ENCODE assay signal across 9 cellular contexts in genomic region chr16:65070831-65071230, GRCh38. TPM values are rescaled to one million over a fixed set of nuclear protein-coding genes. Genes with fewer than 3 reads are reported as not detected.
A peak's percentile ranks its signal among the peaks of the same experiment; 100 is the strongest.
DNase-seq lines count a peak whose midpoint lies in the region; TF ChIP-seq lines count a peak whose summit lies in the region.
"Had no signal": no experiment of that assay in that cellular context is flagged by ENCODE, and none has a peak within 500 bp of the region (broad histone marks: within the 10 kb centered on the region; RNA-seq: fewer than 3 reads in every experiment).

No MANE protein-coding gene starts in this region.

- H3K4me2 ChIP-seq in hepatocyte = peak overlapping the region; percentile 20

- peaks cover 97% of the 10 kb centered on the region for H4K20me1 ChIP-seq in hepatocyte (ENCODE audit: insufficient read depth, poor library complexity, severe bottlenecking)

- H3K4me1 ChIP-seq in hepatocyte (ENCODE audit: insufficient read depth) = peaks cover 11% of the 10 kb centered on the region
- H3K4me1 ChIP-seq in sigmoid colon = peaks cover 0 to 61% (median 37%) of the 10 kb centered on the region in 4 donors

- no peaks in the 10 kb centered on the region for H3K9me2 ChIP-seq in hepatocyte (replicated peaks; ENCODE audit: insufficient read depth)

- no peak for TF ChIP-seq POLR2A in sigmoid colon (IDR thresholded peaks at IDR 0.05)

- intact Hi-C loops in sigmoid colon (cut with DNase I) = loop anchor here (5.0 kb wide), 1 partner anchor 46 kb away; no protein-coding TSS in a partner anchor

- no peaks in the 10 kb centered on the region for H3K36me3 ChIP-seq in hepatocyte (replicated peaks; ENCODE audit: insufficient read depth, low read depth)
- no peaks in the 10 kb centered on the region for H3K36me3 ChIP-seq in sigmoid colon

- TF ChIP-seq EP300 in sigmoid colon (IDR thresholded peaks at IDR 0.05) = no peak

- WGBS in hepatocyte (ENCODE audit: low lambda C conversion rate, missing lambda C conversion rate) = 34% methylated on average over 5 of the region's 5 CpGs
- WGBS in sigmoid colon, 2 donors = 35 to 54% methylated on average over 5 of the region's 5 CpGs

- TF ChIP-seq CTCF in hepatocyte (IDR thresholded peaks at IDR 0.05; ENCODE audit: poor library complexity) (no peak), sigmoid colon (IDR thresholded peaks at IDR 0.05) (no peak)

- no peak overlapping the region for H3K4me3 ChIP-seq in hepatocyte
- H3K4me3 ChIP-seq in sigmoid colon = peak overlapping the region in 3 of 4 donors; percentile 28 to 31 (median 30)

- H3K79me2 ChIP-seq in hepatocyte = peaks cover 94% of the 10 kb centered on the region

- H3K27ac ChIP-seq in angular gyrus (ENCODE audit: low read depth, low read length) (peak overlapping the region; percentile 78), hepatocyte (peak overlapping the region; percentile 54), sigmoid colon (peak overlapping the region; percentile 70 to 85 (median 76))

- no peaks in the 10 kb centered on the region for H3K27me3 ChIP-seq in hepatocyte
- no peaks in the 10 kb centered on the region for H3K27me3 ChIP-seq in sigmoid colon

- H3K9me3 ChIP-seq in hepatocyte (ENCODE audit: low read depth) (no peaks in the 10 kb centered on the region), sigmoid colon (no peaks in the 10 kb centered on the region)

- DNase-seq in H4 (ENCODE audit: low spot score) = peak; percentile 92
- peak; percentile 83 for DNase-seq in hepatocyte (ENCODE audit: low spot score)
- DNase-seq in sigmoid colon = peak; percentile 80
- DNase-seq in SIG-M5 treated with dmso at 0.1 percent for 504 hours (lab: John Stamatoyannopoulos, UW; ENCODE audit: unreplicated experiment) = no peak
- no peak for DNase-seq in OCI-M2 (lab: John Stamatoyannopoulos, UW; ENCODE audit: unreplicated experiment)
- DNase-seq in NCI-H510A treated with DMSO at 0.1 percent for 48 hours (lab: John Stamatoyannopoulos, UW) = no peak
- DNase-seq in mesenteric fat pad (ENCODE audit: low spot score) = no peak
- DNase-seq: activated CD8-positive, alpha-beta memory T cell treated with anti-CD3 and anti-CD28 coated beads, Interleukin-2, amount 50 U/mL, for 48 hours had no signal

- H2AFZ ChIP-seq in hepatocyte = no peak overlapping the region

RNA-seq across cellular contexts. Expression of gene CDH11, which starts 51.0 kb away (rescaled TPM):
- total RNA-seq in H4 (2014; rRNA removed; shearing (Covaris generic)) = 55.2 and 56.6 TPM in 2 replicates
- 266 and 289 TPM in 2 replicates for total RNA-seq in hepatocyte
- polyA plus RNA-seq in hepatocyte = 126 and 148 TPM in 2 replicates
- total RNA-seq in sigmoid colon = 100 to 1,000 TPM in 1 of 4 donors, 10 to 100 TPM in 3; 19.3 to 146 (median 28.2) TPM
- 1 to 10 TPM; 1.2 to 8.4 (median 4.6) TPM for polyA plus RNA-seq in sigmoid colon
- 23.7 TPM for total RNA-seq in mesenteric fat pad

Comparison
In these comparisons a context has a peak if more than half of its experiments do, and no peak if none do; other contexts are left out.
1. DNase-seq: peak in H4 (single experiment), hepatocyte (single experiment) and sigmoid colon (single experiment); none in SIG-M5 treated with dmso at 0.1 percent for 504 hours (single experiment), OCI-M2 (single experiment), NCI-H510A treated with DMSO at 0.1 percent for 48 hours (single experiment) and mesenteric fat pad (single experiment).
2. Peak in every context shown above with its lines, with median percentiles within 50 percentile points of each other: H3K27ac ChIP-seq.